7 cellular contexts compared by ENCODE assay signal in the genomic region with DNA sequence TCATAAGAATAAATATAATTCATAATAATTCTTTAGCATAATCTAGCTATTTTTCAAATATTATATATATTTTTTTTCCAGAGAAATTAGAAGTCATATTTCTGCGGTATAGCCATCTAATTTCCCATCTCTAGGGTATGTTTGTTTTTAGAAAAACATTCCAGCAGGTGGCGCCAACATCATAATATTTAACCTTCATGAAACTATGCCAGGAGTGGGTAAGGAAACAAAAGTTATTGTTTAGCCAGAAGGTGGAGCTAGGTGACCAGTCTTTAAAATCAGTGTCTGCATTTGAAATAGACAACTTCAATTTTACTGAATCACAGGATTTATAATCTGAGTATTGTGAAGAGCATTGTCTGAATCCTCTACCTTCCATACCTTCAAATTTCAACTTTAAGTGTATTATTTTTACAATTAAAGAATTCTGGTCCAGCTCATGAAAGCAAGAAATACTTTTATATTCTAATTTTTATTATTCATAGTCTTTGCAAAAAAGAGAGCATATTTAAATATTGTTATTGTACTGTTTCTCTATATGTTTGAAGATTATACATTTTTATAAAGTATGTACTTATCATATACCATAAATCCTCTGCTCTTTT. TPM values are rescaled to one million over a fixed set of nuclear protein-coding genes. Genes with fewer than 3 reads are reported as not detected.
DNase-seq lines count a peak whose midpoint lies in the region; ATAC-seq and TF ChIP-seq lines count a peak whose summit lies in the region.

No MANE protein-coding gene starts in this region.

- DNase-seq in GM13976 (ENCODE audit: low spot score) (peak; percentile 59), NAMALWA (ENCODE audit: low spot score) (peak; percentile 91), SJCRH30 (peak; percentile 63 to 92), globus pallidus (ENCODE audit: low spot score) (peak; percentile 71), psoas muscle (peak in 1 of 2 donors; percentile 11)
- DNase-seq in activated gamma-delta T cell treated with anti-CD3 and anti-CD28 coated beads, Interleukin-2, amount 50 U/mL, for 16 hours (ENCODE audit: low read depth): peak; percentile 30

- ATAC-seq in HG02623 (IDR thresholded peaks at IDR 0.05; ENCODE audit: unreplicated experiment) (peak; percentile 100), psoas muscle (peak in 3 of 4 donors; percentile 61 to 86 (median 71))

- intact Hi-C loops in psoas muscle (cut with DNase I): no loop called here

- H3K4me1 ChIP-seq in SJCRH30 (no peaks in the 10 kb centered on the region), psoas muscle (no peaks in the 10 kb centered on the region)

- H3K4me3 ChIP-seq in SJCRH30 (no peak overlapping the region), psoas muscle (no peak overlapping the region)

- in situ Hi-C loops in GM13976 (cut with MboI; ENCODE audit: low sequenced_read_pairs, unreplicated experiment): no loop called here

- H3K27ac ChIP-seq in SJCRH30: no peak overlapping the region
- H3K27ac ChIP-seq in psoas muscle: no peak overlapping the region

- H3K27me3 ChIP-seq in SJCRH30 (no peaks in the 10 kb centered on the region), psoas muscle (ENCODE audit: insufficient read depth in 3 of 3, low read length in 2 of 3) (no peaks in the 10 kb centered on the region)

- H3K9me3 ChIP-seq in SJCRH30 (replicated peaks) (no peaks in the 10 kb centered on the region), psoas muscle (no peaks in the 10 kb centered on the region)

- 5 to 12% (median 8%) methylated on average over 2 of the region's 2 CpGs for WGBS in psoas muscle, 3 donors

- no peaks in the 10 kb centered on the region for H3K36me3 ChIP-seq in SJCRH30
- no peaks in the 10 kb centered on the region for H3K36me3 ChIP-seq in psoas muscle (ENCODE audit: insufficient read depth in 1 of 2, low read depth in 1 of 2)

- TF ChIP-seq CTCF in GM13976 (IDR thresholded peaks at IDR 0.05; ENCODE audit: borderline replicate concordance, control extremely low read depth, extremely low read depth, insufficient read depth, missing control alignments) (peak; percentile 46), psoas muscle (IDR thresholded peaks at IDR 0.05) (peak; percentile 71)

RNA-seq across cellular contexts. Expression of a gene that starts 15.7 kb away (rescaled TPM):
- total RNA-seq in SJCRH30 (2014; rRNA removed; shearing (Covaris generic)): not detected in 2 replicates
- not detected for total RNA-seq in psoas muscle
- not detected for polyA plus RNA-seq in psoas muscle

RNA-seq across cellular contexts. Expression of a gene that starts 46.4 kb away (rescaled TPM):
- total RNA-seq in SJCRH30 (2014; rRNA removed; shearing (Covaris generic)): 20.2 and 21.0 TPM in 2 replicates
- total RNA-seq in psoas muscle: 10 to 100 TPM; 18.0 to 29.1 (median 20.9) TPM
- 10 to 100 TPM in 1 of 3 donors, 1 to 10 TPM in 2; 3.9 to 11.9 (median 8.9) TPM for polyA plus RNA-seq in psoas muscle
